Comparison of ENCODE assay signal across 6 cellular contexts in genomic region chr19:12800344-12800732, GRCh38. TPM values are rescaled to one million over a fixed set of nuclear protein-coding genes. Genes with fewer than 3 reads are reported as not detected.
DNase-seq lines count a peak whose midpoint lies in the region; ATAC-seq and TF ChIP-seq lines count a peak whose summit lies in the region.

No MANE protein-coding gene starts in this region.

- TF ChIP-seq CTCF in AG04450 (IDR thresholded peaks at IDR 0.05; ENCODE audit: low read depth, low read length) (no peak), RWPE2 (IDR thresholded peaks at IDR 0.05; ENCODE audit: poor library complexity, severe bottlenecking) (no peak)

- H3K27ac ChIP-seq in AG04450 (ENCODE audit: low read depth, low read length), result no peak overlapping the region
- peak overlapping the region; percentile 60 for H3K27ac ChIP-seq in RWPE2 (ENCODE audit: poor library complexity, severe bottlenecking)

- H3K36me3 Mint-ChIP-seq in immature natural killer cell, result no peaks in the 10 kb centered on the region

- peaks cover 27 to 28% of the 10 kb centered on the region in 2 donors for H3K4me1 Mint-ChIP-seq in immature natural killer cell

- H3K9me3 ChIP-seq in AG04450 (ENCODE audit: control insufficient read depth, insufficient read depth, low read length), result no peaks in the 10 kb centered on the region; the same call in 1 of the 2 replicates
- no peaks in the 10 kb centered on the region for H3K9me3 ChIP-seq in RWPE2 (ENCODE audit: severe bottlenecking)

- H3K4me1 ChIP-seq in RWPE2 (ENCODE audit: insufficient read depth, poor library complexity, severe bottlenecking), result peaks cover 6% of the 10 kb centered on the region

- H3K27ac Mint-ChIP-seq in immature natural killer cell, result no peak overlapping the region

- H3K4me3 Mint-ChIP-seq in immature natural killer cell, result peak overlapping the region; percentile 75 to 87 (median 80)

- no peak for ATAC-seq in RWPE2 (ENCODE audit: low read depth)
- ATAC-seq in GM21526 (IDR thresholded peaks at IDR 0.05; ENCODE audit: low FRiP score, unreplicated experiment), result no peak

- peak overlapping the region; percentile 93 for H3K4me3 ChIP-seq in AG04450 (ENCODE audit: low read depth, low read length)
- peak overlapping the region; percentile 72 for H3K4me3 ChIP-seq in RWPE2 (ENCODE audit: severe bottlenecking)

- DNase-seq in AG04450 (ENCODE audit: low read depth, low spot score) (no peak), RWPE2 (ENCODE audit: low spot score) (no peak), immature natural killer cell (no peak), DMS53 (lab: John Stamatoyannopoulos, UW) (no peak), NCI-H2081 treated with DMSO at 0.1 percent for 48 hours (lab: John Stamatoyannopoulos, UW) (no peak)

- CTCF ChIA-PET in AG04450 (lab: Charles Lee), result interaction anchor here (5.2 to 12.2 kb wide), 2 partner anchors 36 to 44 kb away, joined by 47 to 410 read pairs; no protein-coding TSS in a partner anchor

- H3K27me3 ChIP-seq in AG04450 (ENCODE audit: control insufficient read depth, insufficient read depth, low read length) (no peaks in the 10 kb centered on the region), RWPE2 (ENCODE audit: insufficient read depth, poor library complexity, severe bottlenecking) (no peaks in the 10 kb centered on the region)

- POLR2A ChIA-PET in AG04450 (lab: Yijun Ruan, JAX), result interaction anchor here (2.4 kb wide), 1 partner anchor 9 kb away, joined by 11 read pairs; the partner anchor contains the start of gene JUNB

- peaks cover 4 to 9% (median 8%) of the 10 kb centered on the region in 3 donors for H3K27me3 Mint-ChIP-seq in immature natural killer cell (ENCODE audit: low read depth in 3 of 3)

- peaks cover 19% of the 10 kb centered on the region for H3K36me3 ChIP-seq in RWPE2 (ENCODE audit: low read depth)

- no peaks in the 10 kb centered on the region for H3K9me3 Mint-ChIP-seq in immature natural killer cell

RNA-seq across cellular contexts. Expression of gene PRDX2, which starts 1.3 kb away (rescaled TPM):
- polyA plus RNA-seq in AG04450 (2011; rRNA removed) (187 and 237 TPM in 2 replicates), immature natural killer cell (100 to 1,000 TPM; 157 to 165 (median 159) TPM)
- 146 and 200 TPM in 2 replicates for polyA minus RNA-seq in AG04450 (2011; rRNA and poly(A)+ RNA removed)

RNA-seq across cellular contexts. Expression of gene THSD8, which starts 1.5 kb away (rescaled TPM):
- polyA plus RNA-seq in AG04450 (2011; rRNA removed), result 1.6 and 2.4 TPM in 2 replicates
- 0.74 TPM in 1 of 2 replicates, not detected in the other for polyA minus RNA-seq in AG04450 (2011; rRNA and poly(A)+ RNA removed)
- 10 to 100 TPM in 1 of 3 donors, 1 to 10 TPM in 2; 3.0 to 11.0 (median 4.5) TPM for polyA plus RNA-seq in immature natural killer cell

RNA-seq across cellular contexts. Expression of gene RNASEH2A, which starts 6.0 kb away (rescaled TPM):
- polyA plus RNA-seq in AG04450 (2011; rRNA removed), result 11.6 and 11.7 TPM in 2 replicates
- 15.1 and 18.8 TPM in 2 replicates for polyA minus RNA-seq in AG04450 (2011; rRNA and poly(A)+ RNA removed)
- 10 to 100 TPM; 27.7 to 45.4 (median 37.5) TPM for polyA plus RNA-seq in immature natural killer cell

RNA-seq across cellular contexts. Expression of gene JUNB, which starts 9.1 kb away (rescaled TPM):
- 24.1 and 44.3 TPM in 2 replicates for polyA plus RNA-seq in AG04450 (2011; rRNA removed)
- 15.7 and 16.4 TPM in 2 replicates for polyA minus RNA-seq in AG04450 (2011; rRNA and poly(A)+ RNA removed)
- polyA plus RNA-seq in immature natural killer cell, result 100 to 1,000 TPM; 620 to 796 (median 697) TPM

RNA-seq across cellular contexts. Expression of gene HOOK2, which starts 25.0 kb away (rescaled TPM):
- polyA plus RNA-seq in AG04450 (2011; rRNA removed), result 5.5 and 6.4 TPM in 2 replicates
- 4.7 and 5.7 TPM in 2 replicates for polyA minus RNA-seq in AG04450 (2011; rRNA and poly(A)+ RNA removed)
- polyA plus RNA-seq in immature natural killer cell, result 1 to 10 TPM in 2 of 3 donors, not detected in 1; 2.1 to 2.5 TPM
